In genomic region chr4:4492161-4492847, GRCh38 we compare ENCODE assay signal across 8 cellular contexts. TPM values are rescaled to one million over a fixed set of nuclear protein-coding genes. Genes with fewer than 3 reads are reported as not detected.
DNase-seq lines count a peak whose midpoint lies in the region; ATAC-seq and TF ChIP-seq lines count a peak whose summit lies in the region.

No MANE protein-coding gene starts in this region.

- CTCF ChIA-PET in CD8-positive, alpha-beta T cell (lab: Charles Lee): interaction anchor here (1.3 kb wide), 1 partner anchor 11 kb away, joined by 5 read pairs; no protein-coding TSS in a partner anchor

- H3K4ac ChIP-seq in H9 (ENCODE audit: low read depth, low read length): no peak overlapping the region

- no peak overlapping the region for H2BK120ac ChIP-seq in H9 (ENCODE audit: low read depth, low read length, poor library complexity, severe bottlenecking)

- no peaks in the 10 kb centered on the region for H3K36me3 Mint-ChIP-seq in CD8-positive, alpha-beta T cell
- H3K36me3 Mint-ChIP-seq in H9 (ENCODE audit: insufficient read depth in 1 of 3, low read depth in 3 of 3): no peaks in the 10 kb centered on the region
- no peaks in the 10 kb centered on the region for H3K36me3 Mint-ChIP-seq in endothelial cell (ENCODE audit: low read depth, unreplicated experiment)

- H3K4me3 Mint-ChIP-seq in CD8-positive, alpha-beta T cell: peak overlapping the region; percentile 56
- H3K4me3 Mint-ChIP-seq in H9 (no peak overlapping the region), endothelial cell (ENCODE audit: unreplicated experiment) (no peak overlapping the region)

- H3K4me1 Mint-ChIP-seq in CD8-positive, alpha-beta T cell (ENCODE audit: low read depth): peaks cover 12% of the 10 kb centered on the region
- H3K4me1 Mint-ChIP-seq in H9: peaks cover 7% of the 10 kb centered on the region in 2 experiments
- no peaks in the 10 kb centered on the region for H3K4me1 Mint-ChIP-seq in endothelial cell (ENCODE audit: unreplicated experiment)

- no peak for DNase-seq in CD8-positive, alpha-beta T cell
- DNase-seq in fibroblast of gingiva (ENCODE audit: low read depth) (peak; percentile 47), H9 (no peak), endothelial cell (ENCODE audit: low spot score) (no peak)
- no peak for DNase-seq in stimulated activated CD8-positive, alpha-beta memory T cell treated with anti-CD3 and anti-CD28 coated beads, Interleukin-4, amount 100 ng/mL, for 48 hours
- no peak for DNase-seq in stimulated activated CD4-positive, alpha-beta T cell treated with anti-CD3 and anti-CD28 coated beads, Interleukin-4, amount 100 ng/mL, for 24 hours

- no peaks in the 10 kb centered on the region for H3K23me2 ChIP-seq in H9 (ENCODE audit: insufficient read length, low read depth, low read length, poor library complexity, severe bottlenecking)

- H3K9ac ChIP-seq in H9 (ENCODE audit: extremely low read depth, insufficient read length, low read length): no peak overlapping the region

- H2AFZ ChIP-seq in H9 (ENCODE audit: low read length): no peak overlapping the region

- H3K79me2 ChIP-seq in H9 (ENCODE audit: insufficient read depth, low read length): no peaks in the 10 kb centered on the region

- no peaks in the 10 kb centered on the region for H4K20me1 ChIP-seq in H9 (ENCODE audit: control insufficient read depth, insufficient read depth, insufficient read length)

- H2BK20ac ChIP-seq in H9 (ENCODE audit: low read depth, low read length, poor library complexity, severe bottlenecking): no peak overlapping the region

- no peak overlapping the region for H3K14ac ChIP-seq in H9 (ENCODE audit: insufficient read depth, low read length)

- no peaks in the 10 kb centered on the region for H3K79me1 ChIP-seq in H9 (ENCODE audit: insufficient read depth, low read depth, low read length, poor library complexity, severe bottlenecking)

- no peaks in the 10 kb centered on the region for H3K9me3 ChIP-seq in CD8-positive, alpha-beta T cell (ENCODE audit: low read length)
- H3K9me3 ChIP-seq in H9 (ENCODE audit: control insufficient read depth, low read depth, low read length): no peaks in the 10 kb centered on the region

- H3T11ph ChIP-seq in H9 (ENCODE audit: low read length): no peak overlapping the region

- H3K27ac ChIP-seq in CD8-positive, alpha-beta T cell (ENCODE audit: low read depth, low read length): no peak overlapping the region
- H3K27ac ChIP-seq in H9 (ENCODE audit: insufficient read length, low read depth, low read length): no peak overlapping the region

- WGBS in H9 (ENCODE audit: extremely low coverage, insufficient read length, low lambda C conversion rate): no CpG with 5 or more reads among the region's 6 CpGs

- no peak overlapping the region for H4K8ac ChIP-seq in H9 (replicated peaks; ENCODE audit: insufficient read length, low read depth, low read length)

- H3K4me1 ChIP-seq in CD8-positive, alpha-beta T cell (ENCODE audit: insufficient read depth, low read length): no peaks in the 10 kb centered on the region
- peaks cover 5% of the 10 kb centered on the region; the same call in 1 of the 2 replicates for H3K4me1 ChIP-seq in H9 (ENCODE audit: insufficient read depth, low read length)

- H3K56ac ChIP-seq in H9 (ENCODE audit: insufficient read length, low read depth, low read length): no peak overlapping the region

- no peaks in the 10 kb centered on the region for H3K27me3 Mint-ChIP-seq in CD8-positive, alpha-beta T cell (ENCODE audit: low read depth)
- H3K27me3 Mint-ChIP-seq in H9 (ENCODE audit: low read depth) (no peaks in the 10 kb centered on the region), endothelial cell (ENCODE audit: unreplicated experiment) (no peaks in the 10 kb centered on the region)

- H4K5ac ChIP-seq in H9 (ENCODE audit: insufficient read length, low read depth, low read length): no peak overlapping the region

- no peak overlapping the region for H2AK5ac ChIP-seq in H9 (ENCODE audit: insufficient read length, low read length)

- no peak overlapping the region for H3K23ac ChIP-seq in H9 (ENCODE audit: insufficient read length, low read depth, low read length)

- H3K9me3 Mint-ChIP-seq in CD8-positive, alpha-beta T cell: no peaks in the 10 kb centered on the region
- H3K9me3 Mint-ChIP-seq in H9 (no peaks in the 10 kb centered on the region), endothelial cell (ENCODE audit: unreplicated experiment) (no peaks in the 10 kb centered on the region)

- no peak overlapping the region for H3K18ac ChIP-seq in H9 (ENCODE audit: insufficient read length, low read depth, low read length)

- no peak for ATAC-seq in CD8-positive, alpha-beta T cell
- ATAC-seq in GM21360 (IDR thresholded peaks at IDR 0.05; ENCODE audit: unreplicated experiment) (peak; percentile 82), HG03565 (IDR thresholded peaks at IDR 0.05; ENCODE audit: unreplicated experiment) (peak; percentile 63)

- no peak for TF ChIP-seq CTCF in CD8-positive, alpha-beta T cell (IDR thresholded peaks at IDR 0.05)
- no peak for TF ChIP-seq CTCF in H9 (conservative IDR thresholded peaks at IDR 0.05)
- TF ChIP-seq CTCF in endothelial cell (IDR thresholded peaks at IDR 0.05; ENCODE audit: unreplicated experiment): no peak

- POLR2A ChIA-PET in CD8-positive, alpha-beta T cell (lab: Charles Lee): no interaction called here

- H3K27ac Mint-ChIP-seq in CD8-positive, alpha-beta T cell: peak overlapping the region; percentile 69
- H3K27ac Mint-ChIP-seq in H9 (no peak overlapping the region), endothelial cell (ENCODE audit: unreplicated experiment) (no peak overlapping the region)

- no peak overlapping the region for H2BK15ac ChIP-seq in H9 (ENCODE audit: low read depth, low read length)

- H2BK5ac ChIP-seq in H9 (ENCODE audit: insufficient read length, low read length): no peak overlapping the region

- intact Hi-C loops in CD8-positive, alpha-beta T cell (cut with DNase I, micrococcal nuclease): loop anchor here in 1 of 2 experiments (5.0 to 10.0 kb wide), 2 partner anchors 390 to 652 kb away; no protein-coding TSS in a partner anchor

- no peaks in the 10 kb centered on the region for H3K27me3 ChIP-seq in CD8-positive, alpha-beta T cell (ENCODE audit: insufficient read depth, low read length)
- no peaks in the 10 kb centered on the region for H3K27me3 ChIP-seq in H9 (ENCODE audit: insufficient read depth, low read length)

- H2BK12ac ChIP-seq in H9 (ENCODE audit: insufficient read length, low read depth, low read length): no peak overlapping the region

- H4K91ac ChIP-seq in H9 (ENCODE audit: insufficient read length, low read depth, low read length): no peak overlapping the region

- H3K4me3 ChIP-seq in CD8-positive, alpha-beta T cell (ENCODE audit: low read depth, low read length): no peak overlapping the region

- no peak overlapping the region for H3K4me2 ChIP-seq in H9 (ENCODE audit: insufficient read depth, insufficient read length, low read length)

- H3K36me3 ChIP-seq in CD8-positive, alpha-beta T cell (ENCODE audit: insufficient read depth, low read length): no peaks in the 10 kb centered on the region

RNA-seq across cellular contexts. Expression of gene STX18, which starts 49.5 kb away (rescaled TPM):
- 10 to 100 TPM; 12.6 to 15.6 TPM for total RNA-seq in CD8-positive, alpha-beta T cell
- total RNA-seq in H9 (2021): 20.9 and 23.5 TPM in 2 replicates
- 24.0 TPM for total RNA-seq in endothelial cell (ENCODE audit: unreplicated experiment)
